ENCODE assay signal across 8 cellular contexts in genomic region chr17:2029911-2030778, GRCh38. TPM values are rescaled to one million over a fixed set of nuclear protein-coding genes. Genes with fewer than 3 reads are reported as not detected.
DNase-seq lines count a peak whose midpoint lies in the region; ATAC-seq, FAIRE-seq and TF ChIP-seq lines count a peak whose summit lies in the region.

TSS of gene DPH1 (plus strand) at chr17:2030153. CDS start at chr17:2030170, 17 bp downstream.

- H3K4me3 ChIP-seq in HFF-Myc (replicated peaks; ENCODE audit: low read depth, low read length), result peak within 1 kb of the TSS; percentile 98
- H3K4me3 ChIP-seq in cardiac muscle cell, result peak within 1 kb of the TSS; percentile 79
- H3K4me3 ChIP-seq in trophoblast cell (ENCODE audit: low read depth, low read length), result peak within 1 kb of the TSS; percentile 92
- peak within 1 kb of the TSS; percentile 71 to 91 (median 82) for H3K4me3 ChIP-seq in transverse colon

- H2BK120ac ChIP-seq in trophoblast cell (ENCODE audit: insufficient read depth, low read length, poor library complexity), result peak within 1 kb of the TSS; percentile 81

- peak within 1 kb of the TSS; percentile 93 for H3K4me3 Mint-ChIP-seq in activated naive CD8-positive, alpha-beta T cell treated with anti-CD3 and anti-CD28 coated beads, Interleukin-2, amount 50 U/mL, for 24 hours

- TF ChIP-seq POLR2A in transverse colon (IDR thresholded peaks at IDR 0.05), result no peak

- peak within 1 kb of the TSS; percentile 51 for H3K14ac ChIP-seq in trophoblast cell (ENCODE audit: low read length)

- no peaks in the 10 kb centered on the region for H3K36me3 ChIP-seq in cardiac muscle cell
- H3K36me3 ChIP-seq in trophoblast cell (ENCODE audit: control insufficient read depth in 1 of 2, insufficient read depth in 2 of 2, low read length in 2 of 2), result no peaks in the 10 kb centered on the region
- H3K36me3 ChIP-seq in transverse colon, result no peaks in the 10 kb centered on the region

- H3K27me3 Mint-ChIP-seq in activated naive CD8-positive, alpha-beta T cell treated with anti-CD3 and anti-CD28 coated beads, Interleukin-2, amount 50 U/mL, for 24 hours, result peaks cover 19% of the 10 kb centered on the region

- H2AK5ac ChIP-seq in trophoblast cell (ENCODE audit: low read length), result peak within 1 kb of the TSS; percentile 12

- H3K27ac ChIP-seq in cardiac muscle cell (peak within 1 kb of the TSS; percentile 64), trophoblast cell (ENCODE audit: low read depth, low read length) (no peak within 1 kb of the TSS), transverse colon (peak within 1 kb of the TSS; percentile 62 to 86 (median 76))

- TF ChIP-seq CTCF in HFF-Myc (IDR thresholded peaks at IDR 0.05; ENCODE audit: low read depth, low read length, missing control alignments), result no peak
- TF ChIP-seq CTCF in cardiac muscle cell (IDR thresholded peaks at IDR 0.05; ENCODE audit: low read depth, low read length), result no peak
- TF ChIP-seq CTCF in transverse colon (IDR thresholded peaks at IDR 0.05), result no peak

- peaks cover 5% of the 10 kb centered on the region for H3K4me1 ChIP-seq in cardiac muscle cell (ENCODE audit: low read depth)
- peaks cover 7 to 14% of the 10 kb centered on the region in 2 experiments for H3K4me1 ChIP-seq in trophoblast cell (ENCODE audit: control insufficient read depth in 1 of 2, insufficient read depth in 2 of 2, low read length in 2 of 2)
- peaks cover 15 to 32% (median 23%) of the 10 kb centered on the region in 4 donors for H3K4me1 ChIP-seq in transverse colon

- H4K91ac ChIP-seq in trophoblast cell (ENCODE audit: low read depth, low read length), result peak within 1 kb of the TSS; percentile 51

- intact Hi-C loops in transverse colon (cut with DNase I; ENCODE audit: low total_unique reads), result no loop called here

- peak within 1 kb of the TSS; percentile 84 for H4K8ac ChIP-seq in trophoblast cell (ENCODE audit: low read depth, low read length)

- no peaks in the 10 kb centered on the region for H3K9me3 ChIP-seq in cardiac muscle cell (ENCODE audit: low read depth)
- peaks cover 2% of the 10 kb centered on the region for H3K9me3 ChIP-seq in trophoblast cell (ENCODE audit: insufficient read depth, low read depth, low read length)
- H3K9me3 ChIP-seq in transverse colon, result no peaks in the 10 kb centered on the region

- peaks cover 7% of the 10 kb centered on the region for H3K79me1 ChIP-seq in trophoblast cell (ENCODE audit: low read length)

- H3K27me3 ChIP-seq in cardiac muscle cell (no peaks in the 10 kb centered on the region), trophoblast cell (ENCODE audit: insufficient read depth, low read length) (peaks cover 22% of the 10 kb centered on the region), transverse colon (peaks cover 43% of the 10 kb centered on the region)

- H3K23ac ChIP-seq in trophoblast cell (ENCODE audit: low read length), result no peak within 1 kb of the TSS

- H3K4me2 ChIP-seq in trophoblast cell (ENCODE audit: low read length), result peak within 1 kb of the TSS; percentile 91

- peak; percentile 83 for DNase-seq in HFF-Myc (ENCODE audit: extremely low read depth, low read depth)
- DNase-seq in NCI-H128 (lab: John Stamatoyannopoulos, UW; ENCODE audit: unreplicated experiment), result peak; percentile 63
- peak; percentile 95 for DNase-seq in SW480 (ENCODE audit: low spot score)
- peak; percentile 86 for DNase-seq in activated naive CD8-positive, alpha-beta T cell treated with anti-CD3 and anti-CD28 coated beads, Interleukin-2, amount 50 U/mL, for 24 hours
- peak; percentile 92 to 95 for DNase-seq in cardiac muscle cell (ENCODE audit: low read depth in 1 of 2, low spot score in 1 of 2)
- peak; percentile 81 to 90 for DNase-seq in trophoblast cell
- DNase-seq in transverse colon, result peak; percentile 89

- peaks cover 3% of the 10 kb centered on the region for H3K79me2 ChIP-seq in trophoblast cell (ENCODE audit: control insufficient read depth, insufficient read depth, low read length, poor library complexity)

- peak within 1 kb of the TSS; percentile 95 for H2AFZ ChIP-seq in trophoblast cell (ENCODE audit: insufficient read depth, low read length, poor library complexity)

- H3K18ac ChIP-seq in trophoblast cell (ENCODE audit: low read length), result peak within 1 kb of the TSS; percentile 62

- FAIRE-seq in G401.6 (lab: Jason Lieb, UNC), result peak; percentile 95

- no peak within 1 kb of the TSS for H2BK12ac ChIP-seq in trophoblast cell (ENCODE audit: low read length)

- peak; percentile 95 for ATAC-seq in activated naive CD8-positive, alpha-beta T cell treated with anti-CD3 and anti-CD28 coated beads, Interleukin-2, amount 50 U/mL, for 24 hours

- H3K36me3 Mint-ChIP-seq in activated naive CD8-positive, alpha-beta T cell treated with anti-CD3 and anti-CD28 coated beads, Interleukin-2, amount 50 U/mL, for 24 hours (ENCODE audit: low read depth), result no peaks in the 10 kb centered on the region

- peak within 1 kb of the TSS; percentile 56 for H4K12ac ChIP-seq in trophoblast cell (ENCODE audit: low read depth, low read length)

- H3K4ac ChIP-seq in trophoblast cell (ENCODE audit: low read depth, low read length), result no peak within 1 kb of the TSS

- in situ Hi-C loops in transverse colon (cut with MboI; ENCODE audit: low pct_ligation_motif_present in 1 of 4, low pct_unique_long_range_greater_than_20kb in 1 of 4, low sequenced_read_pairs in 3 of 4), result loop anchor here in 3 of 4 donors (10.0 to 25.0 kb wide), 4 partner anchors 125 to 368 kb away; partner anchors contain the start of genes PRPF8 (in 1 of the 3), TLCD2 (in 1 of the 3) and WDR81 (in 1 of the 3)

- peak within 1 kb of the TSS; percentile 56 for H3K27ac Mint-ChIP-seq in activated naive CD8-positive, alpha-beta T cell treated with anti-CD3 and anti-CD28 coated beads, Interleukin-2, amount 50 U/mL, for 24 hours

- no peak for TF ChIP-seq EP300 in transverse colon (IDR thresholded peaks at IDR 0.05; ENCODE audit: low read depth)

- WGBS in trophoblast cell (ENCODE audit: extremely low coverage, insufficient coverage, insufficient read length), result no CpG with 5 or more reads among the region's 59 CpGs
- 0 to 2% methylated on average over 1 to 44 of the region's 59 CpGs for WGBS in transverse colon (ENCODE audit: low coverage in 1 of 2), 2 donors

- H3K9me3 Mint-ChIP-seq in activated naive CD8-positive, alpha-beta T cell treated with anti-CD3 and anti-CD28 coated beads, Interleukin-2, amount 50 U/mL, for 24 hours, result no peaks in the 10 kb centered on the region

- H2BK5ac ChIP-seq in trophoblast cell (ENCODE audit: low read depth, low read length, poor library complexity), result no peak within 1 kb of the TSS

- H3K4me1 Mint-ChIP-seq in activated naive CD8-positive, alpha-beta T cell treated with anti-CD3 and anti-CD28 coated beads, Interleukin-2, amount 50 U/mL, for 24 hours, result peaks cover 27% of the 10 kb centered on the region

- H3K9ac ChIP-seq in trophoblast cell (ENCODE audit: low read length), result peak within 1 kb of the TSS; percentile 86

RNA-seq across cellular contexts. Expression of gene DPH1, which starts in this region (rescaled TPM):
- 43.2 and 88.6 TPM in 2 replicates for total RNA-seq in cardiac muscle cell
- polyA plus RNA-seq in cardiac muscle cell, result 59.5 and 94.5 TPM in 2 replicates
- 15.0 and 15.8 TPM in 2 replicates for polyA plus RNA-seq in trophoblast cell (2013)
- 10 to 100 TPM; 32.4 to 88.8 (median 58.9) TPM for total RNA-seq in transverse colon
